Comparison of ENCODE assay signal across 13 cellular contexts in the genomic region with DNA sequence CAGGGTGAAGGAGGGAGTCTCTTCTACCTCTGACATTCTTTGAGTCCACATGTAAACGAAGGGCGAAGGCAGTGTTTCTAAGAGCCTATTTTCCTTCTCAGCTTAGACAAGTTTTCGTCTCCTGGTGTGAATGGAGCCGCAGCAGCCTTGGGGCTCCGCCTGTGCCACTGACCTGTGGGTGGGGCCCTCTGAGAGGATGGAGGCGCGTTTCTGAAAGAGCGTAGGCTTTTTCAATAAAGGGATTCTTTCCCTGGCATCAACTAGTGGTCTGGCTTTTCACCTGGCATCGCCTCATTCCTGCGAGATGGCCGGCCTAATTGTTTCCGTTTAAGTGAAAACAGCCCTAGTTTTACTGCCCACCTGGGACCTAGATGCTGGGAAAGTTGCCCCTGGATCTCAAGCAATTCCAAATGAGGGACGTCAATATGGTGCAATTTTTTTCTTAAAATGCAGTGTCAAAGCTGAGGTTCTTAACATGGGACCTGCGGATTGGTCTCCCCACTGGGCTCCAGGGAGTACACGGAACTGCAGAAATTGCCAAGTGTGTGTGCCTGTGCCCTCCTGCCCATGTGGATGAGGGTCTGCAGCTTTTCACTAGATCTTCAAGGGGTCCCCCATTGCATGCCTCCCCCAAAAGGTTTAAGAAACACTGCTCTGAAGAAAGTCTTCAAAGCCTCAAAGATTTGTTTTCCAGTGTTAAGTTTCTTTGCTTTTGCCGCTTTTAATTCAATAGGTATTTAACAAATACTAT. TPM values are rescaled to one million over a fixed set of nuclear protein-coding genes. Genes with fewer than 3 reads are reported as not detected.
DNase-seq lines count a peak whose midpoint lies in the region; ATAC-seq, FAIRE-seq and TF ChIP-seq lines count a peak whose summit lies in the region.
"Had no signal": no experiment of that assay in that cellular context is flagged by ENCODE, and none has a peak within 500 bp of the region (broad histone marks: within the 10 kb centered on the region; RNA-seq: fewer than 3 reads in every experiment).

No MANE protein-coding gene starts in this region.

- H3K9me3 ChIP-seq in left ventricle myocardium inferior (replicated peaks) (no peaks in the 10 kb centered on the region), vagina (no peaks in the 10 kb centered on the region)

- POLR2A ChIA-PET in RWPE1 (lab: Yijun Ruan, JAX; ENCODE audit: low non-redundant PET), result no interaction called here

- ATAC-seq in Right ventricle myocardium inferior (no peak), GM18909 (IDR thresholded peaks at IDR 0.05; ENCODE audit: poor library complexity, unreplicated experiment) (no peak)

- H3K36me3 Mint-ChIP-seq in neural crest cell (ENCODE audit: low read depth), result no peaks in the 10 kb centered on the region

- peaks cover 18% of the 10 kb centered on the region for H3K27me3 ChIP-seq in left ventricle myocardium inferior (ENCODE audit: low read depth)
- H3K27me3 ChIP-seq in vagina, result no peaks in the 10 kb centered on the region

- H3K4me1 ChIP-seq in left ventricle myocardium inferior (peaks cover 21% of the 10 kb centered on the region), vagina (peaks cover 14% of the 10 kb centered on the region)

- H3K4me1 Mint-ChIP-seq in neural crest cell, result no peaks in the 10 kb centered on the region

- H3K27me3 Mint-ChIP-seq in neural crest cell (ENCODE audit: low read depth), result peaks cover 60% of the 10 kb centered on the region

- no peak for TF ChIP-seq POLR2A in vagina (IDR thresholded peaks at IDR 0.05)
- TF ChIP-seq POLR2A in H54 (IDR thresholded peaks at IDR 0.05; ENCODE audit: low read depth, low read length), result no peak

- FAIRE-seq in H54 (lab: Jason Lieb, UNC), result no peak

- H3K27ac ChIP-seq in left ventricle myocardium inferior (replicated peaks), result peak overlapping the region; percentile 82
- no peak overlapping the region for H3K27ac ChIP-seq in vagina
- H3K27ac ChIP-seq in RWPE1, result no peak overlapping the region
- H3K27ac ChIP-seq: VCaP had no signal

- no peaks in the 10 kb centered on the region for H3K36me3 ChIP-seq in left ventricle myocardium inferior
- no peaks in the 10 kb centered on the region for H3K36me3 ChIP-seq in vagina

- TF ChIP-seq CTCF in left ventricle myocardium inferior (IDR thresholded peaks at IDR 0.05; ENCODE audit: borderline replicate concordance), result no peak
- no peak for TF ChIP-seq CTCF in fibroblast of villous mesenchyme (IDR thresholded peaks at IDR 0.05; ENCODE audit: insufficient read depth, low read depth, low read length)
- no peak for TF ChIP-seq CTCF in neural crest cell (conservative IDR thresholded peaks at IDR 0.05)
- TF ChIP-seq CTCF in vagina (IDR thresholded peaks at IDR 0.05), result no peak
- no peak for TF ChIP-seq CTCF in RWPE1 (conservative IDR thresholded peaks at IDR 0.05; ENCODE audit: low read depth)

- CTCF ChIA-PET in RWPE1 (lab: Yijun Ruan, JAX), result interaction anchor here (0.6 kb wide), 2 partner anchors 32 to 2000 kb away, joined by 3 read pairs; no protein-coding TSS in a partner anchor

- peaks cover 4% of the 10 kb centered on the region for H3K9me3 Mint-ChIP-seq in neural crest cell

- DNase-seq in left ventricle myocardium inferior (no peak), Right ventricle myocardium inferior (ENCODE audit: missing footprints) (no peak), fibroblast of villous mesenchyme (ENCODE audit: low read depth) (no peak), neural crest cell (ENCODE audit: low read depth, low spot score) (no peak), vagina (ENCODE audit: extremely low spot score in 2 of 2) (no peak), H54 (ENCODE audit: insufficient read length, low spot score) (no peak), RWPE1 (ENCODE audit: low spot score) (no peak)
- DNase-seq: activated gamma-delta T cell treated with Interleukin-2 at 50 U/mL for 16 hours; MM.1S; OCI-M1; stimulated activated CD4-positive, alpha-beta T cell treated with anti-CD3 and anti-CD28 coated beads, Interleukin-4, amount 100 ng/mL, for 4 hours had no signal

- peak overlapping the region; percentile 75 for H3K4me3 Mint-ChIP-seq in neural crest cell

- H3K27ac Mint-ChIP-seq in neural crest cell (ENCODE audit: unreplicated experiment), result no peak overlapping the region

- H3K4me3 ChIP-seq in left ventricle myocardium inferior (peak overlapping the region; percentile 70), fibroblast of villous mesenchyme (ENCODE audit: low read depth, low read length) (peak overlapping the region; percentile 36), vagina (peak overlapping the region; percentile 32 to 37)

- intact Hi-C loops in left ventricle myocardium inferior (cut with micrococcal nuclease), result no loop called here
- intact Hi-C loops in Right ventricle myocardium inferior (cut with DNase I), result no loop called here
- intact Hi-C loops in vagina (cut with DNase I), result no loop called here

RNA-seq across cellular contexts. Expression of a gene that starts 1.0 kb away (rescaled TPM):
- total RNA-seq in left ventricle myocardium inferior, result 4.8 TPM
- total RNA-seq in Right ventricle myocardium inferior, result 8.4 TPM
- total RNA-seq in fibroblast of villous mesenchyme, result 0.32 and 0.43 TPM in 2 replicates
- total RNA-seq in neural crest cell, result 1.7 and 2.4 TPM in 2 replicates
- total RNA-seq in vagina, result 5.9 TPM

RNA-seq across cellular contexts. Expression of a gene that starts 4.0 kb away (rescaled TPM):
- total RNA-seq in left ventricle myocardium inferior (0.60 TPM), Right ventricle myocardium inferior (0.65 TPM), fibroblast of villous mesenchyme (not detected in 2 replicates), neural crest cell (not detected in 2 replicates), vagina (8.8 TPM)
